Comparison of ENCODE assay signal across 22 cellular contexts in genomic region chr15:93378547-93378946, GRCh38.
DNase-seq lines count a peak whose midpoint lies in the region; ATAC-seq and TF ChIP-seq lines count a peak whose summit lies in the region.
"Had no signal": no experiment of that assay in that cellular context is flagged by ENCODE, and none has a peak within 500 bp of the region (broad histone marks: within the 10 kb centered on the region; RNA-seq: fewer than 3 reads in every experiment).

No MANE protein-coding gene starts in this region.

- peaks cover 0 to 11% (median 4%) of the 10 kb centered on the region in 4 donors for H3K4me1 ChIP-seq in esophagus muscularis mucosa
- H3K4me1 ChIP-seq: A549, HAP-1, prostate gland, upper lobe of right lung had no signal

- no peaks in the 10 kb centered on the region for H3K36me3 ChIP-seq in esophagus muscularis mucosa
- H3K36me3 ChIP-seq: HAP-1, prostate gland, upper lobe of right lung had no signal

- H3K9me3 ChIP-seq in esophagus muscularis mucosa: no peaks in the 10 kb centered on the region
- H3K9me3 ChIP-seq: A549, HAP-1, prostate gland, upper lobe of right lung had no signal

- WGBS in esophagus muscularis mucosa: 29% methylated on average over 9 of the region's 9 CpGs

- TF ChIP-seq EP300 in esophagus muscularis mucosa (IDR thresholded peaks at IDR 0.05): no peak

- intact Hi-C loops in esophagus muscularis mucosa (cut with DNase I): no loop called here

- DNase-seq in DMS53 (lab: John Stamatoyannopoulos, UW) (peak; percentile 55), NCI-H146 treated with DMSO at 0.1 percent for 48 hours (lab: John Stamatoyannopoulos, UW; ENCODE audit: unreplicated experiment) (peak; percentile 68), NCI-H2227 (lab: John Stamatoyannopoulos, UW; ENCODE audit: unreplicated experiment) (peak; percentile 71), esophagus muscularis mucosa (ENCODE audit: extremely low spot score) (peak; percentile 90)
- DNase-seq in effector CD8-positive, alpha-beta T cell (lab: John Stamatoyannopoulos, UW): no peak
- DNase-seq: activated CD4-positive, alpha-beta T cell treated with anti-CD3 and anti-CD28 coated beads, Interleukin-2, amount 10 ng/mL, durations not matched to agents 7 days and 5 days; effector CD4-positive, alpha-beta T cell; MM.1S; NCI-H226; nephron progenitor cell; upper lobe of right lung had no signal

- H3K27ac ChIP-seq in esophagus muscularis mucosa (replicated peaks in 1 of 4): no peak overlapping the region
- H3K27ac ChIP-seq: A549, hepatocyte, prostate gland, SK-N-MC, upper lobe of right lung, VCaP had no signal

- no peak overlapping the region for H3K4me3 ChIP-seq in esophagus muscularis mucosa
- H3K4me3 ChIP-seq: A549, HAP-1, hepatocyte, K562, prostate gland, SK-N-MC, upper lobe of right lung had no signal

- no peaks in the 10 kb centered on the region for H3K27me3 ChIP-seq in esophagus muscularis mucosa
- H3K27me3 ChIP-seq: hepatocyte, upper lobe of right lung had no signal

- no peak for TF ChIP-seq CTCF in esophagus muscularis mucosa (IDR thresholded peaks at IDR 0.05)

- TF ChIP-seq POLR2A in esophagus muscularis mucosa (IDR thresholded peaks at IDR 0.05; ENCODE audit: low read depth): no peak

- ATAC-seq in HG03565 (IDR thresholded peaks at IDR 0.05; ENCODE audit: unreplicated experiment) (no peak), HG03280 (IDR thresholded peaks at IDR 0.05; ENCODE audit: unreplicated experiment) (no peak), GM21825 (IDR thresholded peaks at IDR 0.05; ENCODE audit: unreplicated experiment) (no peak)
- ATAC-seq: A549; activated T-helper 17 cell treated with anti-CD3 and anti-CD28 coated beads, Interleukin-2, amount 50 U/mL, for 72 hours; K562; upper lobe of right lung had no signal
